Comparison of ENCODE assay signal across 8 cellular contexts in genomic region chr7:2354173-2355078, GRCh38. TPM values are rescaled to one million over a fixed set of nuclear protein-coding genes. Genes with fewer than 3 reads are reported as not detected.
A peak's percentile ranks its signal among the peaks of the same experiment; 100 is the strongest.
DNase-seq lines count a peak whose midpoint lies in the region; ATAC-seq, FAIRE-seq and TF ChIP-seq lines count a peak whose summit lies in the region.

Gene EIF3B, plus strand, starts transcription at chr7:2354827. Its CDS starts 95 bp downstream, at chr7:2354922.

- H3K9me3 Mint-ChIP-seq in chondrocyte (ENCODE audit: low read depth): no peaks in the 10 kb centered on the region

- peak within 1 kb of the TSS; percentile 89 for H3K4me3 Mint-ChIP-seq in chondrocyte (ENCODE audit: unreplicated experiment)

- H3K4me1 ChIP-seq in BE2C: peaks cover 5% of the 10 kb centered on the region

- H3K4me3 ChIP-seq in BE2C (ENCODE audit: low read depth, low read length) (peak within 1 kb of the TSS; percentile 90), kidney epithelial cell (ENCODE audit: low read depth, low read length) (peak within 1 kb of the TSS; percentile 96)

- H3K27ac Mint-ChIP-seq in chondrocyte (ENCODE audit: unreplicated experiment): peak within 1 kb of the TSS; percentile 100

- peak; percentile 91 for DNase-seq in BE2C
- DNase-seq in GM19239 (ENCODE audit: insufficient read length, low spot score): peak; percentile 96
- peak; percentile 100 for DNase-seq in NCI-H510A treated with DMSO at 0.1 percent for 48 hours (lab: John Stamatoyannopoulos, UW)
- peak; percentile 72 to 77 for DNase-seq in activated CD4-positive, alpha-beta T cell treated with anti-CD3 and anti-CD28 coated beads for 24 hours (ENCODE audit: low read depth in 2 of 2)
- no peak for DNase-seq in chondrocyte (ENCODE audit: low spot score)
- peak; percentile 37 for DNase-seq in kidney epithelial cell (ENCODE audit: low read depth)
- peak; percentile 90 for DNase-seq in stimulated activated CD4-positive, alpha-beta T cell treated with anti-CD3 and anti-CD28 coated beads, Interleukin-15, amount 100 ng/mL, for 24 hours

- peak; percentile 80 for ATAC-seq in HG03442 (IDR thresholded peaks at IDR 0.05; ENCODE audit: unreplicated experiment)

- H3K27me3 ChIP-seq in BE2C (no peaks in the 10 kb centered on the region), kidney epithelial cell (ENCODE audit: control insufficient read depth, insufficient read depth, low read length) (no peaks in the 10 kb centered on the region)

- peaks cover 40% of the 10 kb centered on the region for H3K36me3 ChIP-seq in BE2C
- H3K36me3 ChIP-seq in kidney epithelial cell (ENCODE audit: control insufficient read depth, insufficient read depth, low read length): peaks cover 2% of the 10 kb centered on the region

- H3K9me3 ChIP-seq in BE2C: no peaks in the 10 kb centered on the region

- peaks cover 34% of the 10 kb centered on the region for H3K4me1 Mint-ChIP-seq in chondrocyte (ENCODE audit: low read depth)

- H3K36me3 Mint-ChIP-seq in chondrocyte (ENCODE audit: low read depth): peaks cover 2% of the 10 kb centered on the region

- H3K27me3 Mint-ChIP-seq in chondrocyte (ENCODE audit: low read depth): no peaks in the 10 kb centered on the region

- TF ChIP-seq CTCF in BE2C (IDR thresholded peaks at IDR 0.05; ENCODE audit: low read depth, low read length) (no peak), chondrocyte (IDR thresholded peaks at IDR 0.05) (no peak), kidney epithelial cell (IDR thresholded peaks at IDR 0.05; ENCODE audit: insufficient read depth, low read length, poor library complexity, severe bottlenecking) (no peak)

- peak; percentile 92 for FAIRE-seq in GM19239 (lab: Jason Lieb, UNC)

RNA-seq across cellular contexts. Expression of gene EIF3B, which starts in this region (rescaled TPM):
- polyA plus RNA-seq in BE2C (2012; ENCODE audit: insufficient read depth, insufficient read length, low read depth): 422 TPM
- total RNA-seq in chondrocyte (120 to 135 TPM (median 121 TPM) in 3 replicates), kidney epithelial cell (149 and 153 TPM in 2 replicates)
